16 cellular contexts compared by ENCODE assay signal in genomic region chr1:184409011-184409410, GRCh38. TPM values are rescaled to one million over a fixed set of nuclear protein-coding genes. Genes with fewer than 3 reads are reported as not detected.
A peak's percentile ranks its signal among the peaks of the same experiment; 100 is the strongest.
DNase-seq lines count a peak whose midpoint lies in the region; ATAC-seq and TF ChIP-seq lines count a peak whose summit lies in the region.
"Had no signal": no experiment of that assay in that cellular context is flagged by ENCODE, and none has a peak within 500 bp of the region (broad histone marks: within the 10 kb centered on the region; RNA-seq: fewer than 3 reads in every experiment).

No MANE protein-coding gene starts in this region.

- H3K27me3 ChIP-seq in right atrium auricular region: no peaks in the 10 kb centered on the region
- H3K27me3 ChIP-seq: body of pancreas had no signal

- H3K27ac ChIP-seq in right atrium auricular region: peak overlapping the region in 1 of 2 donors; percentile 28
- H3K27ac ChIP-seq: RWPE1 had no signal

- peaks cover 0 to 47% of the 10 kb centered on the region in 2 donors for H3K4me1 ChIP-seq in right atrium auricular region

- H3K36me3 Mint-ChIP-seq in natural killer cell treated with Interleukin-12 subunit alpha and Interleukin-12 subunit beta and Interleukin-15 and Interleukin-18, amount 100 ng/mL, for 72 hours: no peaks in the 10 kb centered on the region
- H3K36me3 Mint-ChIP-seq: CD8-positive, alpha-beta T cell; T-cell had no signal

- H3K27ac Mint-ChIP-seq in natural killer cell treated with Interleukin-12 subunit alpha and Interleukin-12 subunit beta and Interleukin-15 and Interleukin-18, amount 100 ng/mL, for 72 hours: peak overlapping the region; percentile 69 to 84
- H3K27ac Mint-ChIP-seq: CD8-positive, alpha-beta T cell; T-cell had no signal

- ATAC-seq in left ventricle myocardium superior (peak; percentile 32), esophagus mucosa (peak; percentile 28), HG03135 (IDR thresholded peaks at IDR 0.05; ENCODE audit: unreplicated experiment) (no peak), GM18505 (IDR thresholded peaks at IDR 0.05; ENCODE audit: unreplicated experiment) (no peak)
- no peak for ATAC-seq in natural killer cell treated with Interleukin-12 subunit alpha and Interleukin-12 subunit beta and Interleukin-15 and Interleukin-18, amount 100 ng/mL, for 72 hours
- ATAC-seq: body of pancreas; CD8-positive, alpha-beta T cell; effector memory CD8-positive, alpha-beta T cell; T-cell had no signal

- intact Hi-C loops in left ventricle myocardium superior (cut with micrococcal nuclease): no loop called here

- DNase-seq in left ventricle myocardium superior: no peak
- DNase-seq in right atrium auricular region (ENCODE audit: low spot score): no peak
- no peak for DNase-seq in natural killer cell treated with Interleukin-12 subunit alpha and Interleukin-12 subunit beta and Interleukin-15 and Interleukin-18, amount 100 ng/mL, for 72 hours (ENCODE audit: low spot score)
- no peak for DNase-seq in NCI-H187 treated with DMSO at 0.1 percent for 48 hours (lab: John Stamatoyannopoulos, UW)
- DNase-seq in NCI-H128 (lab: John Stamatoyannopoulos, UW; ENCODE audit: unreplicated experiment): no peak
- DNase-seq: activated CD4-positive, CD25-positive, alpha-beta regulatory T cell; activated naive CD4-positive, alpha-beta T cell treated with Interleukin-2 at 50 U/mL for 16 hours; body of pancreas; CD8-positive, alpha-beta T cell; effector memory CD8-positive, alpha-beta T cell; stimulated activated CD4-positive, alpha-beta T cell treated with anti-CD3 and anti-CD28 coated beads, Interleukin-15, amount 100 ng/mL, for 24 hours; T-cell had no signal

- no peak for TF ChIP-seq POLR2A in GM18505 (IDR thresholded peaks at IDR 0.05; ENCODE audit: borderline replicate concordance, extremely low read depth, insufficient read depth, insufficient read length)

- no peak overlapping the region for H3K4me3 ChIP-seq in right atrium auricular region
- H3K4me3 ChIP-seq: body of pancreas had no signal

- H3K9me3 ChIP-seq in right atrium auricular region: no peaks in the 10 kb centered on the region
- H3K9me3 ChIP-seq: body of pancreas had no signal

- no peaks in the 10 kb centered on the region for H3K36me3 ChIP-seq in right atrium auricular region

- TF ChIP-seq CTCF in right atrium auricular region (IDR thresholded peaks at IDR 0.05): no peak

- peaks cover 24 to 36% of the 10 kb centered on the region in 2 donors for H3K4me1 Mint-ChIP-seq in natural killer cell treated with Interleukin-12 subunit alpha and Interleukin-12 subunit beta and Interleukin-15 and Interleukin-18, amount 100 ng/mL, for 72 hours (ENCODE audit: low read depth in 2 of 2)

- H3K9me3 Mint-ChIP-seq in natural killer cell treated with Interleukin-12 subunit alpha and Interleukin-12 subunit beta and Interleukin-15 and Interleukin-18, amount 100 ng/mL, for 72 hours: no peaks in the 10 kb centered on the region
- H3K9me3 Mint-ChIP-seq: CD8-positive, alpha-beta T cell; effector memory CD8-positive, alpha-beta T cell; T-cell had no signal

- peak overlapping the region; percentile 47 for H3K4me3 Mint-ChIP-seq in natural killer cell treated with Interleukin-12 subunit alpha and Interleukin-12 subunit beta and Interleukin-15 and Interleukin-18, amount 100 ng/mL, for 72 hours
- H3K4me3 Mint-ChIP-seq: CD8-positive, alpha-beta T cell; effector memory CD8-positive, alpha-beta T cell; T-cell had no signal

- no peaks in the 10 kb centered on the region for H3K27me3 Mint-ChIP-seq in natural killer cell treated with Interleukin-12 subunit alpha and Interleukin-12 subunit beta and Interleukin-15 and Interleukin-18, amount 100 ng/mL, for 72 hours
- H3K27me3 Mint-ChIP-seq: effector memory CD8-positive, alpha-beta T cell had no signal

RNA-seq across cellular contexts. Expression of gene C1orf21, which starts 22.2 kb away (rescaled TPM):
- total RNA-seq in left ventricle myocardium superior (45.6 TPM), right atrium auricular region (10 to 100 TPM; 49.4 to 78.5 TPM), esophagus mucosa (44.1 TPM)
- total RNA-seq in natural killer cell treated with Interleukin-12 subunit alpha and Interleukin-12 subunit beta and Interleukin-15 and Interleukin-18, amount 100 ng/mL, for 72 hours: 10 to 100 TPM; 18.0 to 28.3 TPM

Comparison
In these comparisons a context has a peak if more than half of its experiments do, and no peak if none do; other contexts are left out.
1. ATAC-seq: peak in left ventricle myocardium superior (single experiment) and esophagus mucosa (single experiment); none in natural killer cell treated with Interleukin-12 subunit alpha and Interleukin-12 subunit beta and Interleukin-15 and Interleukin-18, amount 100 ng/mL, for 72 hours (0 of 2), HG03135 (single experiment) and GM18505 (single experiment).